ENCODE assay signal across 25 cellular contexts in the genomic region with DNA sequence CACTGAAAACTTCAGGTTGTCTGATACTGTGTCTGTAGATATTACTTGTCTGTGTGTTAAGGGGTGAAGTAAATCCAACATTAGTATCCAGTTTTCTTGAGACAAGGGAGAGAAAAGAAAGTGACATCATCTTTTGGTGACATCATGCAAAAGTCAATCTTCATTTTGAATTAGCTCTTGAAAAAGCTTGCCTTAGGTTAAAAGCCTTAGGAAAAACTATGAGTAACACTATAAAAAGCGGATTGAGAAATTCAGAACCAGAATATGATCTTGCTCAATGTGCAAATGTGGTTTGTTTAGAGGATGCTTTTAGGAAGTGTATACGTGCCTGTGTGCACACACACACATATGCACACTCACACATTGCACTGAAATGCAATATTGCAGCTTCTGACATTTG.
DNase-seq lines count a peak whose midpoint lies in the region; ATAC-seq and TF ChIP-seq lines count a peak whose summit lies in the region.
"Had no signal": no experiment of that assay in that cellular context is flagged by ENCODE, and none has a peak within 500 bp of the region (broad histone marks: within the 10 kb centered on the region; RNA-seq: fewer than 3 reads in every experiment).

No MANE protein-coding gene starts in this region.

- ATAC-seq in RWPE2 (ENCODE audit: low read depth): peak; percentile 41
- no peak for ATAC-seq in GM19455 (IDR thresholded peaks at IDR 0.05; ENCODE audit: unreplicated experiment)
- ATAC-seq in effector memory CD8-positive, alpha-beta T cell (replicated peaks): no peak
- ATAC-seq: A549; activated CD8-positive, alpha-beta memory T cell treated with anti-CD3 and anti-CD28 coated beads, Interleukin-2, amount 10 ng/mL, durations not matched to agents 7 days and 5 days; body of pancreas had no signal

- no peak overlapping the region for H3K27ac Mint-ChIP-seq in effector memory CD8-positive, alpha-beta T cell
- H3K27ac Mint-ChIP-seq: activated CD8-positive, alpha-beta memory T cell treated with anti-CD3 and anti-CD28 coated beads, Interleukin-2, amount 10 ng/mL, durations not matched to agents 7 days and 5 days; activated naive CD8-positive, alpha-beta T cell treated with anti-CD3 and anti-CD28 coated beads, Interleukin-2, amount 10 ng/mL, durations not matched to agents 7 days and 5 days; activated T-helper 2 cell treated with anti-CD3 and anti-CD28 coated beads, Interferon-gamma antibody, Interleukin-2, Interleukin-4, amounts not matched to agents 10 μg/mL and 5 μg/mL and 100 μg/mL, durations not matched to agents 14 hours and 24 hours and 36 hours had no signal

- DNase-seq in AG09309 (ENCODE audit: low read depth) (peak; percentile 21), RWPE2 (ENCODE audit: low spot score) (no peak), fibroblast of pulmonary artery (ENCODE audit: low read depth) (peak; percentile 23), NCI-H1092 treated with DMSO at 0.1 percent for 48 hours (lab: John Stamatoyannopoulos, UW) (no peak), AML-193 (lab: John Stamatoyannopoulos, UW) (no peak)
- no peak for DNase-seq in effector memory CD8-positive, alpha-beta T cell
- DNase-seq: activated CD4-positive, alpha-beta T cell treated with anti-CD3 and anti-CD28 coated beads for 4 hours; activated CD8-positive, alpha-beta memory T cell treated with anti-CD3 and anti-CD28 coated beads, Interleukin-2, amount 10 ng/mL, durations not matched to agents 7 days and 5 days; activated naive CD8-positive, alpha-beta T cell treated with anti-CD3 and anti-CD28 coated beads, Interleukin-2, amount 10 ng/mL, durations not matched to agents 7 days and 5 days; body of pancreas; colonic mucosa; foreskin melanocyte; H7; KG1; NCI-H1417; NCI-H526 treated with DMSO at 0.1 percent for 48 hours; OCI-M1; SJCRH30; T-helper 1 cell had no signal

- H3K9me3 ChIP-seq in HEK293 (ENCODE audit: control insufficient read depth, insufficient read depth, low read depth, low read length) (no peaks in the 10 kb centered on the region), RWPE2 (ENCODE audit: severe bottlenecking) (no peaks in the 10 kb centered on the region)
- H3K9me3 ChIP-seq: A549, body of pancreas, colonic mucosa, SJCRH30 had no signal

- H3K4me1 Mint-ChIP-seq in effector memory CD8-positive, alpha-beta T cell (ENCODE audit: low read depth in 2 of 2): peaks cover 0 to 3% of the 10 kb centered on the region in 2 donors
- H3K4me1 Mint-ChIP-seq: activated CD8-positive, alpha-beta memory T cell treated with anti-CD3 and anti-CD28 coated beads, Interleukin-2, amount 10 ng/mL, durations not matched to agents 7 days and 5 days; activated naive CD8-positive, alpha-beta T cell treated with anti-CD3 and anti-CD28 coated beads, Interleukin-2, amount 10 ng/mL, durations not matched to agents 7 days and 5 days had no signal

- H3K36me3 Mint-ChIP-seq in effector memory CD8-positive, alpha-beta T cell (ENCODE audit: insufficient read depth): no peaks in the 10 kb centered on the region
- H3K36me3 Mint-ChIP-seq: activated CD8-positive, alpha-beta memory T cell treated with anti-CD3 and anti-CD28 coated beads, Interleukin-2, amount 10 ng/mL, durations not matched to agents 7 days and 5 days; activated naive CD8-positive, alpha-beta T cell treated with anti-CD3 and anti-CD28 coated beads, Interleukin-2, amount 10 ng/mL, durations not matched to agents 7 days and 5 days had no signal

- no peak overlapping the region for H3K4me3 Mint-ChIP-seq in effector memory CD8-positive, alpha-beta T cell
- H3K4me3 Mint-ChIP-seq: activated CD8-positive, alpha-beta memory T cell treated with anti-CD3 and anti-CD28 coated beads, Interleukin-2, amount 10 ng/mL, durations not matched to agents 7 days and 5 days; activated naive CD8-positive, alpha-beta T cell treated with anti-CD3 and anti-CD28 coated beads, Interleukin-2, amount 10 ng/mL, durations not matched to agents 7 days and 5 days had no signal

- no peaks in the 10 kb centered on the region for H3K27me3 Mint-ChIP-seq in effector memory CD8-positive, alpha-beta T cell
- H3K27me3 Mint-ChIP-seq: activated CD8-positive, alpha-beta memory T cell treated with anti-CD3 and anti-CD28 coated beads, Interleukin-2, amount 10 ng/mL, durations not matched to agents 7 days and 5 days; activated naive CD8-positive, alpha-beta T cell treated with anti-CD3 and anti-CD28 coated beads, Interleukin-2, amount 10 ng/mL, durations not matched to agents 7 days and 5 days had no signal

- CTCF ChIA-PET in HEK293 (lab: Yijun Ruan, JAX): no interaction called here

- no peaks in the 10 kb centered on the region for H3K27me3 ChIP-seq in RWPE2 (ENCODE audit: insufficient read depth, poor library complexity, severe bottlenecking)
- H3K27me3 ChIP-seq: body of pancreas, colonic mucosa, hepatocyte, SJCRH30 had no signal

- H3K36me3 ChIP-seq in HEK293 (ENCODE audit: control insufficient read depth in 2 of 2, insufficient read depth in 1 of 2, low read length in 2 of 2): no peaks in the 10 kb centered on the region
- no peaks in the 10 kb centered on the region for H3K36me3 ChIP-seq in RWPE2 (ENCODE audit: low read depth)
- H3K36me3 ChIP-seq: colonic mucosa, SJCRH30 had no signal

- H3K4me1 ChIP-seq in HEK293 (ENCODE audit: control insufficient read depth, insufficient read depth, low read length): no peaks in the 10 kb centered on the region
- H3K4me1 ChIP-seq in RWPE2 (ENCODE audit: insufficient read depth, poor library complexity, severe bottlenecking): no peaks in the 10 kb centered on the region
- H3K4me1 ChIP-seq: A549, body of pancreas, colonic mucosa, SJCRH30 had no signal

- no peak overlapping the region for H3K4me3 ChIP-seq in AG09309 (ENCODE audit: control insufficient read depth, low read depth, low read length)
- H3K4me3 ChIP-seq in HEK293 (ENCODE audit: low read depth, low read length): no peak overlapping the region
- no peak overlapping the region for H3K4me3 ChIP-seq in RWPE2 (ENCODE audit: severe bottlenecking)
- H3K4me3 ChIP-seq in fibroblast of pulmonary artery (replicated peaks; ENCODE audit: low read depth, low read length): no peak overlapping the region
- H3K4me3 ChIP-seq: A549, body of pancreas, colonic mucosa, hepatocyte, SJCRH30 had no signal

- POLR2A ChIA-PET in HEK293 (lab: Yijun Ruan, JAX): no interaction called here

- TF ChIP-seq CTCF in AG09309 (IDR thresholded peaks at IDR 0.05; ENCODE audit: control insufficient read depth, insufficient read depth, low read depth, low read length, missing control alignments) (no peak), HEK293 (tag by site-specific recombination; IDR thresholded peaks at IDR 0.05) (no peak), RWPE2 (IDR thresholded peaks at IDR 0.05; ENCODE audit: poor library complexity, severe bottlenecking) (no peak), fibroblast of pulmonary artery (IDR thresholded peaks at IDR 0.05; ENCODE audit: low read length, missing control alignments) (no peak)

- no peaks in the 10 kb centered on the region for H3K9me3 Mint-ChIP-seq in effector memory CD8-positive, alpha-beta T cell
- H3K9me3 Mint-ChIP-seq: activated T-helper 2 cell treated with anti-CD3 and anti-CD28 coated beads, Interferon-gamma antibody, Interleukin-2, Interleukin-4, amounts not matched to agents 10 μg/mL and 5 μg/mL and 100 μg/mL, durations not matched to agents 14 hours and 24 hours and 36 hours had no signal

- no peak overlapping the region for H3K27ac ChIP-seq in HEK293 (ENCODE audit: extremely low read depth, low read depth, low read length)
- no peak overlapping the region for H3K27ac ChIP-seq in RWPE2 (ENCODE audit: poor library complexity, severe bottlenecking)
- H3K27ac ChIP-seq: A549, body of pancreas, C4-2B, colonic mucosa, hepatocyte, SJCRH30 had no signal

TF ChIP-seq in HEK293, 187 proteins besides CTCF, POLR2A, EP300 and RAD21:
- no peak for TF ChIP-seq ZFP41 (tag by site-specific recombination; IDR thresholded peaks at IDR 0.05; ENCODE audit: borderline replicate concordance)
- TF ChIP-seq, protein P1, sequence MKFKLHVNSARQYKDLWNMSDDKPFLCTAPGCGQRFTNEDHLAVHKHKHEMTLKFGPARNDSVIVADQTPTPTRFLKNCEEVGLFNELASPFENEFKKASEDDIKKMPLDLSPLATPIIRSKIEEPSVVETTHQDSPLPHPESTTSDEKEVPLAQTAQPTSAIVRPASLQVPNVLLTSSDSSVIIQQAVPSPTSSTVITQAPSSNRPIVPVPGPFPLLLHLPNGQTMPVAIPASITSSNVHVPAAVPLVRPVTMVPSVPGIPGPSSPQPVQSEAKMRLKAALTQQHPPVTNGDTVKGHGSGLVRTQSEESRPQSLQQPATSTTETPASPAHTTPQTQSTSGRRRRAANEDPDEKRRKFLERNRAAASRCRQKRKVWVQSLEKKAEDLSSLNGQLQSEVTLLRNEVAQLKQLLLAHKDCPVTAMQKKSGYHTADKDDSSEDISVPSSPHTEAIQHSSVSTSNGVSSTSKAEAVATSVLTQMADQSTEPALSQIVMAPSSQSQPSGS (tag by site-specific recombination; IDR thresholded peaks at IDR 0.05; ENCODE audit: low read depth): peak; percentile 90
- no peak for TF ChIP-seq ZNF223 (tag by site-specific recombination; IDR thresholded peaks at IDR 0.05)
- TF ChIP-seq, protein P2, sequence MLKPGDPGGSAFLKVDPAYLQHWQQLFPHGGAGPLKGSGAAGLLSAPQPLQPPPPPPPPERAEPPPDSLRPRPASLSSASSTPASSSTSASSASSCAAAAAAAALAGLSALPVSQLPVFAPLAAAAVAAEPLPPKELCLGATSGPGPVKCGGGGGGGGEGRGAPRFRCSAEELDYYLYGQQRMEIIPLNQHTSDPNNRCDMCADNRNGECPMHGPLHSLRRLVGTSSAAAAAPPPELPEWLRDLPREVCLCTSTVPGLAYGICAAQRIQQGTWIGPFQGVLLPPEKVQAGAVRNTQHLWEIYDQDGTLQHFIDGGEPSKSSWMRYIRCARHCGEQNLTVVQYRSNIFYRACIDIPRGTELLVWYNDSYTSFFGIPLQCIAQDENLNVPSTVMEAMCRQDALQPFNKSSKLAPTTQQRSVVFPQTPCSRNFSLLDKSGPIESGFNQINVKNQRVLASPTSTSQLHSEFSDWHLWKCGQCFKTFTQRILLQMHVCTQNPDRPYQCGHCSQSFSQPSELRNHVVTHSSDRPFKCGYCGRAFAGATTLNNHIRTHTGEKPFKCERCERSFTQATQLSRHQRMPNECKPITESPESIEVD (tag by site-specific recombination; IDR thresholded peaks at IDR 0.05): peak; percentile 43; the same call in 1 of the 2 replicates
- TF ChIP-seq ZNF629 (tag by site-specific recombination; IDR thresholded peaks at IDR 0.05): peak; percentile 69
- no peak for TF ChIP-seq GLIS1 (tag by site-specific recombination; IDR thresholded peaks at IDR 0.05)
- TF ChIP-seq ZFP37 (tag by site-specific recombination; IDR thresholded peaks at IDR 0.05): 0 out of 2 replicates have a peak, but pooled peaks have one; percentile 34

Comparison
In these comparisons a context has a peak if more than half of its experiments do, and no peak if none do; other contexts are left out.
1. DNase-seq: peak in AG09309 (single experiment) and fibroblast of pulmonary artery (single experiment); none in RWPE2 (single experiment), NCI-H1092 treated with DMSO at 0.1 percent for 48 hours (single experiment), effector memory CD8-positive, alpha-beta T cell (0 of 3) and AML-193 (0 of 2).